Comparison of ENCODE assay signal across 20 cellular contexts in genomic region chr12:53289891-53290290, GRCh38. TPM values are rescaled to one million over a fixed set of nuclear protein-coding genes. Genes with fewer than 3 reads are reported as not detected.
A peak's percentile ranks its signal among the peaks of the same experiment; 100 is the strongest.
DNase-seq lines count a peak whose midpoint lies in the region; ATAC-seq and TF ChIP-seq lines count a peak whose summit lies in the region.
"Had no signal": no experiment of that assay in that cellular context is flagged by ENCODE, and none has a peak within 500 bp of the region (broad histone marks: within the 10 kb centered on the region; RNA-seq: fewer than 3 reads in every experiment).

No MANE protein-coding gene starts in this region.

- H2BK120ac ChIP-seq in IMR-90 (ENCODE audit: low read depth, low read length), result peak overlapping the region; percentile 43

- H2AK5ac ChIP-seq in IMR-90 (ENCODE audit: low read depth, low read length), result peak overlapping the region; percentile 46

- H2BK20ac ChIP-seq in IMR-90 (ENCODE audit: low read depth, low read length), result peak overlapping the region; percentile 16; the same call in 1 of the 2 replicates

- dilution Hi-C loops in IMR-90 (cut with HindIII; ENCODE audit: low sequenced_read_pairs, unreplicated experiment), result no loop called here

- TF ChIP-seq CTCF in IMR-90 (conservative IDR thresholded peaks at IDR 0.05; ENCODE audit: low read depth, low read length) (no peak), cardiac fibroblast (IDR thresholded peaks at IDR 0.05; ENCODE audit: low read depth, low read length) (no peak), osteoblast (IDR thresholded peaks at IDR 0.05; ENCODE audit: extremely low read depth, low read depth, low read length) (no peak)

- no peak for DNase-seq in activated CD4-positive, alpha-beta T cell treated with anti-CD3 and anti-CD28 coated beads, Interleukin-2, amount 10 ng/mL, durations not matched to agents 24 days and 14 days
- no peak for DNase-seq in activated CD4-positive, alpha-beta T cell treated with anti-CD3 and anti-CD28 coated beads, Interleukin-2, amount 50 U/mL, for 1 hour
- DNase-seq in IMR-90 (peak; percentile 52), cardiac fibroblast (ENCODE audit: low read depth in 2 of 2) (peak; percentile 10 to 56), osteoblast (ENCODE audit: insufficient read length, low spot score, missing footprints) (peak; percentile 90), OCI-M2 (lab: John Stamatoyannopoulos, UW; ENCODE audit: unreplicated experiment) (no peak)
- DNase-seq: head of caudate nucleus; NCI-H1092 treated with DMSO at 0.1 percent for 48 hours; NCI-H69; stimulated activated CD4-positive, alpha-beta T cell treated with anti-CD3 and anti-CD28 coated beads, Interleukin-4, amount 100 ng/mL, for 24 hours; T-cell; transverse colon had no signal

- H3K79me1 ChIP-seq in IMR-90 (ENCODE audit: low read depth in 1 of 2, low read length in 2 of 2), result peaks cover 0 to 28% of the 10 kb centered on the region in 2 experiments; a peak in 2 of 4 replicates

- POLR2A ChIA-PET in IMR-90 (lab: Charles Lee; ENCODE audit: unreplicated experiment), result no interaction called here

- peak overlapping the region; percentile 21 for H4K91ac ChIP-seq in IMR-90 (ENCODE audit: insufficient read depth, low read depth, low read length)

- WGBS in IMR-90 (ENCODE audit: extremely low coverage in 2 of 2, insufficient read length in 1 of 2), 2 experiments, result 30% methylated on average over 2 of the region's 4 CpGs; no CpG with 5 or more reads in 1 of the 2 experiments

- H3K9me3 Mint-ChIP-seq in activated CD4-positive, alpha-beta T cell treated with anti-CD3 and anti-CD28 coated beads, Interleukin-2, amount 10 ng/mL, durations not matched to agents 24 days and 14 days, result no peaks in the 10 kb centered on the region
- H3K9me3 Mint-ChIP-seq: central memory CD8-positive, alpha-beta T cell; T-cell had no signal

- TF ChIP-seq RAD21 in IMR-90 (IDR thresholded peaks at IDR 0.05; ENCODE audit: low read length), result no peak

- H3K4ac ChIP-seq in IMR-90 (ENCODE audit: low read depth, low read length), result peak overlapping the region; percentile 61

- H3K4me3 ChIP-seq in IMR-90 (ENCODE audit: insufficient read depth, low read depth, low read length) (no peak overlapping the region), cardiac fibroblast (replicated peaks in 1 of 2; ENCODE audit: low read depth in 2 of 2, low read length in 2 of 2) (no peak overlapping the region), osteoblast (ENCODE audit: insufficient read depth, low read length) (no peak overlapping the region)
- H3K4me3 ChIP-seq: A549, HAP-1, transverse colon had no signal

- peak overlapping the region; percentile 41 for H3K14ac ChIP-seq in IMR-90 (replicated peaks; ENCODE audit: low read depth, low read length)

- no peak overlapping the region for H3K56ac ChIP-seq in IMR-90 (ENCODE audit: extremely low read depth, insufficient read depth, low read length)

- H3K36me3 ChIP-seq in IMR-90 (ENCODE audit: control insufficient read depth, insufficient read depth, low read length), result no peaks in the 10 kb centered on the region; the same call in none of the 2 replicates
- H3K36me3 ChIP-seq in osteoblast (ENCODE audit: insufficient read depth, low read length), result peaks cover 16% of the 10 kb centered on the region
- H3K36me3 ChIP-seq: transverse colon had no signal

- H3K23ac ChIP-seq in IMR-90 (ENCODE audit: low read depth, low read length), result peak overlapping the region; percentile 5

- in situ Hi-C loops in IMR-90 (cut with MboI; ENCODE audit: low sequenced_read_pairs), result loop anchor here (5.0 kb wide), 1 partner anchor 78 kb away; no protein-coding TSS in a partner anchor

- ATAC-seq in IMR-90 (ENCODE audit: low read depth) (peak; percentile 45; the same call in 1 of the 2 replicates), HG03342 (IDR thresholded peaks at IDR 0.05; ENCODE audit: unreplicated experiment) (no peak), HG03095 (IDR thresholded peaks at IDR 0.05; ENCODE audit: unreplicated experiment) (no peak)
- ATAC-seq: A549, sciatic nerve, T-cell had no signal

- peak overlapping the region; percentile 76 for H3K27ac Mint-ChIP-seq in activated CD4-positive, alpha-beta T cell treated with anti-CD3 and anti-CD28 coated beads, Interleukin-2, amount 10 ng/mL, durations not matched to agents 24 days and 14 days
- H3K27ac Mint-ChIP-seq: T-cell had no signal

- H3K4me3 Mint-ChIP-seq in activated CD4-positive, alpha-beta T cell treated with anti-CD3 and anti-CD28 coated beads, Interleukin-2, amount 10 ng/mL, durations not matched to agents 24 days and 14 days, result no peak overlapping the region
- H3K4me3 Mint-ChIP-seq: central memory CD8-positive, alpha-beta T cell; T-cell had no signal

- peaks cover 9% of the 10 kb centered on the region for H3K4me1 Mint-ChIP-seq in activated CD4-positive, alpha-beta T cell treated with anti-CD3 and anti-CD28 coated beads, Interleukin-2, amount 10 ng/mL, durations not matched to agents 24 days and 14 days

- intact Hi-C loops in activated CD4-positive, alpha-beta T cell treated with anti-CD3 and anti-CD28 coated beads, Interleukin-2, amount 10 ng/mL, durations not matched to agents 24 days and 14 days (cut with micrococcal nuclease), result loop anchor here (1.0 kb wide), 1 partner anchor 21 kb away; no protein-coding TSS in a partner anchor
- intact Hi-C loops in IMR-90 (cut with micrococcal nuclease), result no loop called here

- H3K27me3 ChIP-seq in IMR-90 (ENCODE audit: control insufficient read depth, insufficient read depth, low read length) (no peaks in the 10 kb centered on the region), osteoblast (ENCODE audit: insufficient read depth, low read length) (no peaks in the 10 kb centered on the region)
- H3K27me3 ChIP-seq: transverse colon had no signal

- no peak overlapping the region; the same call in 2 of the 3 replicates for H2BK15ac ChIP-seq in IMR-90 (ENCODE audit: low read depth, low read length)

- no peak overlapping the region for H3K9ac ChIP-seq in IMR-90 (ENCODE audit: low read depth, low read length)

- H3K9me3 ChIP-seq in IMR-90 (ENCODE audit: control insufficient read depth, insufficient read depth, low read length), result no peaks in the 10 kb centered on the region
- no peaks in the 10 kb centered on the region for H3K9me3 ChIP-seq in osteoblast (ENCODE audit: low read depth, low read length)
- H3K9me3 ChIP-seq: A549, HAP-1, transverse colon had no signal

- peaks cover 10% of the 10 kb centered on the region; the same call in 1 of the 2 replicates for H3K9me1 ChIP-seq in IMR-90 (ENCODE audit: insufficient read depth, low read length)

- peak overlapping the region; percentile 5; the same call in 1 of the 2 replicates for H3K4me2 ChIP-seq in IMR-90 (ENCODE audit: low read depth, low read length)
- peak overlapping the region; percentile 17 for H3K4me2 ChIP-seq in osteoblast (ENCODE audit: insufficient read depth, low read length)
- H3K4me2 ChIP-seq: A549 had no signal

- peaks cover 60% of the 10 kb centered on the region for H3K36me3 Mint-ChIP-seq in activated CD4-positive, alpha-beta T cell treated with anti-CD3 and anti-CD28 coated beads, Interleukin-2, amount 10 ng/mL, durations not matched to agents 24 days and 14 days (ENCODE audit: low read depth)
- H3K36me3 Mint-ChIP-seq: T-cell had no signal

- H2BK5ac ChIP-seq in IMR-90 (ENCODE audit: low read depth, low read length, poor library complexity, severe bottlenecking), result peak overlapping the region; percentile 80

- H4K20me1 ChIP-seq in IMR-90 (ENCODE audit: insufficient read depth, low read length) (no peaks in the 10 kb centered on the region), osteoblast (ENCODE audit: insufficient read depth, low read length) (no peaks in the 10 kb centered on the region)

- peak overlapping the region; percentile 5 for H2AK9ac ChIP-seq in IMR-90 (replicated peaks; ENCODE audit: low read depth, low read length, poor library complexity)

- H2AFZ ChIP-seq in IMR-90 (replicated peaks; ENCODE audit: low read length, poor library complexity), result peak overlapping the region; percentile 63
- peak overlapping the region; percentile 69 for H2AFZ ChIP-seq in osteoblast (ENCODE audit: low read length)

- H4K8ac ChIP-seq in IMR-90 (ENCODE audit: low read depth in 2 of 2, low read length in 2 of 2), result peak overlapping the region in 1 of 2 experiments; percentile 48; a peak in 2 of 4 replicates

- CTCF ChIA-PET in IMR-90 (lab: Yijun Ruan, JAX), result interaction anchor here (1.9 kb wide), 1 partner anchor 76 kb away, joined by 6 read pairs; no protein-coding TSS in a partner anchor

- no peaks in the 10 kb centered on the region for H3K27me3 Mint-ChIP-seq in activated CD4-positive, alpha-beta T cell treated with anti-CD3 and anti-CD28 coated beads, Interleukin-2, amount 10 ng/mL, durations not matched to agents 24 days and 14 days
- H3K27me3 Mint-ChIP-seq: central memory CD8-positive, alpha-beta T cell; T-cell had no signal

- H3K4me1 ChIP-seq in IMR-90 (ENCODE audit: control insufficient read depth, insufficient read depth, low read length) (peaks cover 22% of the 10 kb centered on the region), osteoblast (ENCODE audit: insufficient read depth, low read length) (peaks cover 21% of the 10 kb centered on the region)
- H3K4me1 ChIP-seq: HAP-1 had no signal

- TF ChIP-seq POLR2A in IMR-90 (IDR thresholded peaks at IDR 0.05; ENCODE audit: low read depth, low read length), result no peak

- H3K79me2 ChIP-seq in osteoblast (ENCODE audit: insufficient read depth, low read length), result peaks cover 7% of the 10 kb centered on the region

- H3K18ac ChIP-seq in IMR-90 (ENCODE audit: low read depth, low read length), result peak overlapping the region; percentile 61; the same call in 1 of the 2 replicates

- H3K27ac ChIP-seq in IMR-90 (ENCODE audit: insufficient read depth, low read length) (peak overlapping the region; percentile 4; the same call in 1 of the 2 replicates), osteoblast (ENCODE audit: low read depth, low read length) (peak overlapping the region; percentile 71)
- H3K27ac ChIP-seq: A549, transverse colon had no signal

- BruUV-seq in IMR-90 (replicated peaks; lab: Mats Ljungman, UMichigan), result no TSS peak

- H4K5ac ChIP-seq in IMR-90 (ENCODE audit: low read depth, low read length), result peak overlapping the region; percentile 78; the same call in 1 of the 2 replicates

RNA-seq across cellular contexts. Expression of gene PFDN5, which starts 5.5 kb away (rescaled TPM):
- total RNA-seq in activated CD4-positive, alpha-beta T cell treated with anti-CD3 and anti-CD28 coated beads, Interleukin-2, amount 10 ng/mL, durations not matched to agents 24 days and 14 days, result 319 and 342 TPM in 2 replicates
- total RNA-seq in IMR-90 (2012; rRNA removed) (764 and 1,011 TPM in 2 replicates), osteoblast (323 and 324 TPM in 2 replicates)
- 1,210 and 1,338 TPM in 2 replicates for polyA plus RNA-seq in IMR-90 (2012; rRNA removed)
- polyA plus RNA-seq in IMR-90 (2012; cell fraction: cytosol; rRNA removed), result 519 and 1,135 TPM in 2 replicates
- polyA plus RNA-seq in IMR-90 (2012; cell fraction: nucleus; rRNA removed; ENCODE audit: low replicate concordance), result 360 and 1,957 TPM in 2 replicates

RNA-seq across cellular contexts. Expression of gene MYG1, which starts 9.6 kb away (rescaled TPM):
- 104 and 108 TPM in 2 replicates for total RNA-seq in activated CD4-positive, alpha-beta T cell treated with anti-CD3 and anti-CD28 coated beads, Interleukin-2, amount 10 ng/mL, durations not matched to agents 24 days and 14 days
- total RNA-seq in IMR-90 (2012; rRNA removed) (47.2 and 49.8 TPM in 2 replicates), osteoblast (32.9 and 34.2 TPM in 2 replicates)
- 63.7 and 73.6 TPM in 2 replicates for polyA plus RNA-seq in IMR-90 (2012; rRNA removed)
- polyA plus RNA-seq in IMR-90 (2012; cell fraction: cytosol; rRNA removed), result 54.6 and 65.0 TPM in 2 replicates
- polyA plus RNA-seq in IMR-90 (2012; cell fraction: nucleus; rRNA removed; ENCODE audit: low replicate concordance), result 92.8 and 136 TPM in 2 replicates

RNA-seq across cellular contexts. Expression of gene ESPL1, which starts 21.8 kb away (rescaled TPM):
- 71.8 and 76.7 TPM in 2 replicates for total RNA-seq in activated CD4-positive, alpha-beta T cell treated with anti-CD3 and anti-CD28 coated beads, Interleukin-2, amount 10 ng/mL, durations not matched to agents 24 days and 14 days
- total RNA-seq in IMR-90 (2012; rRNA removed), result 5.6 and 6.5 TPM in 2 replicates
- 8.6 and 9.2 TPM in 2 replicates for polyA plus RNA-seq in IMR-90 (2012; rRNA removed)
- 3.7 and 4.6 TPM in 2 replicates for polyA plus RNA-seq in IMR-90 (2012; cell fraction: cytosol; rRNA removed)
- polyA plus RNA-seq in IMR-90 (2012; cell fraction: nucleus; rRNA removed; ENCODE audit: low replicate concordance), result 19.5 and 33.8 TPM in 2 replicates
- total RNA-seq in osteoblast, result 0.72 and 1.8 TPM in 2 replicates

RNA-seq across cellular contexts. Expression of gene AAAS, which starts 31.5 kb away (rescaled TPM):
- 86.7 and 91.1 TPM in 2 replicates for total RNA-seq in activated CD4-positive, alpha-beta T cell treated with anti-CD3 and anti-CD28 coated beads, Interleukin-2, amount 10 ng/mL, durations not matched to agents 24 days and 14 days
- 37.5 and 44.6 TPM in 2 replicates for total RNA-seq in IMR-90 (2012; rRNA removed)
- polyA plus RNA-seq in IMR-90 (2012; rRNA removed), result 67.1 and 71.9 TPM in 2 replicates
- 45.2 and 62.4 TPM in 2 replicates for polyA plus RNA-seq in IMR-90 (2012; cell fraction: cytosol; rRNA removed)
- 345 TPM in 2 replicates for polyA plus RNA-seq in IMR-90 (2012; cell fraction: nucleus; rRNA removed; ENCODE audit: low replicate concordance)
- total RNA-seq in osteoblast, result 37.4 and 39.8 TPM in 2 replicates

RNA-seq across cellular contexts. Expression of gene SP7, which starts 46.3 kb away (rescaled TPM):
- total RNA-seq in activated CD4-positive, alpha-beta T cell treated with anti-CD3 and anti-CD28 coated beads, Interleukin-2, amount 10 ng/mL, durations not matched to agents 24 days and 14 days, result not detected in 2 replicates
- total RNA-seq in IMR-90 (2012; rRNA removed) (not detected in 2 replicates), osteoblast (not detected in 2 replicates)
- not detected in 2 replicates for polyA plus RNA-seq in IMR-90 (2012; rRNA removed)
- polyA plus RNA-seq in IMR-90 (2012; cell fraction: cytosol; rRNA removed), result not detected in 2 replicates
- polyA plus RNA-seq in IMR-90 (2012; cell fraction: nucleus; rRNA removed; ENCODE audit: low replicate concordance), result not detected in 2 replicates
- total RNA-seq: mesenteric fat pad, transverse colon had no signal
- polyA plus RNA-seq: adipose tissue had no signal

Comparison
In these comparisons a context has a peak if more than half of its experiments do, and no peak if none do; other contexts are left out.
1. DNase-seq: peak in IMR-90 (single experiment), cardiac fibroblast (2 of 2) and osteoblast (single experiment); none in activated CD4-positive, alpha-beta T cell treated with anti-CD3 and anti-CD28 coated beads, Interleukin-2, amount 10 ng/mL, durations not matched to agents 24 days and 14 days (single experiment), activated CD4-positive, alpha-beta T cell treated with anti-CD3 and anti-CD28 coated beads, Interleukin-2, amount 50 U/mL, for 1 hour (single experiment) and OCI-M2 (single experiment).